ENCODE assay signal across 1 cellular context in the genomic region with DNA sequence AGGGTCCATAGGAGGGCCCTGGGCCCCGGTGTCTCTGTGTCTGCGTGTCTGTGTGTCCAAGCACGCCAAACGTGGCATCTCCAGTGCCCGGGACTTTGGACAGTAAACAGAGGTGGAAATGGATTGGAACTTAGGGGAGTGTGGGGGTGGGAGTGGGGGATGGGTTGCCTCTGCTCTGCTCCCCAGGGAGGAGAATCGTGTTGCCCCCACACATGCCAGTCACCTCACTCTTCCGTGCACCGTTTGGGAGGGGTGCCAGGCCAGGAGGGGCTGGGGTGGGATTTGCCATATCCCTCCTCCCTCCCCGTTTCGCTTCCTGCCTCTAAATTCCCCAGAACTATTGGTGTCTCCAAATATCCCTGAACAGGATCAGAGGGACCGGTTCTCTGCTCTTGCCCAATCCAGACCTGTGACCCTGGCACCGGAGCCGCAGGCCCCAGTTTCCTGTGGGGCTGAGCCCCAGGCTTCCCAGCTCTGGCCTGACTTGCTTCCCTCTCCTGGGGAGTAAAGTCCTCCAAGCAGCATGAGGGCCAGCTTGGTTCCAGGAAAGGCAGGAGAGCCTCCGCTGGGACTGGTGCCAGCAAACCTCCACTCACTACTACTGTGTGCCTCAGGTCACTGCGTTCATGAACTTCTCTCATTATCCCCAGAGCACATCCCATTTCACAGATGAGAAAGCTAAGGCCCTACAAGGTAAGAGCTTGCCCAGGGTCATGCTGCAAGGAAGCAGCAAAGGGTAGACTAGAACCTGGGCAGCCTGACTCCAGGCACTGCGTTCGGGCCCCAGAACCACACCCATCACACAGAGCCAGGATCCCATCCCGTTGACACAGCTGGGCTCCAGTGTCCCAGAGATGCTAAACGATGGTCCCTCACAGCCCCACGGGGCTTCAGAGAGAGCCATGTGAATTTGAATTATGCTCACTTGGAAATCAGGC.
TF ChIP-seq lines count a peak whose summit lies in the region.

A gene with protein sequence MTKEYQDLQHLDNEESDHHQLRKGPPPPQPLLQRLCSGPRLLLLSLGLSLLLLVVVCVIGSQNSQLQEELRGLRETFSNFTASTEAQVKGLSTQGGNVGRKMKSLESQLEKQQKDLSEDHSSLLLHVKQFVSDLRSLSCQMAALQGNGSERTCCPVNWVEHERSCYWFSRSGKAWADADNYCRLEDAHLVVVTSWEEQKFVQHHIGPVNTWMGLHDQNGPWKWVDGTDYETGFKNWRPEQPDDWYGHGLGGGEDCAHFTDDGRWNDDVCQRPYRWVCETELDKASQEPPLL (minus strand): TSS at position 54 of the 938 bp plus-strand sequence. CDS start 807 bp downstream, outside the sequence.

TF ChIP-seq in HepG2, 621 proteins besides CTCF, POLR2A, EP300 and RAD21 (continued from another document and continues in another):
- TF ChIP-seq, protein P1, sequence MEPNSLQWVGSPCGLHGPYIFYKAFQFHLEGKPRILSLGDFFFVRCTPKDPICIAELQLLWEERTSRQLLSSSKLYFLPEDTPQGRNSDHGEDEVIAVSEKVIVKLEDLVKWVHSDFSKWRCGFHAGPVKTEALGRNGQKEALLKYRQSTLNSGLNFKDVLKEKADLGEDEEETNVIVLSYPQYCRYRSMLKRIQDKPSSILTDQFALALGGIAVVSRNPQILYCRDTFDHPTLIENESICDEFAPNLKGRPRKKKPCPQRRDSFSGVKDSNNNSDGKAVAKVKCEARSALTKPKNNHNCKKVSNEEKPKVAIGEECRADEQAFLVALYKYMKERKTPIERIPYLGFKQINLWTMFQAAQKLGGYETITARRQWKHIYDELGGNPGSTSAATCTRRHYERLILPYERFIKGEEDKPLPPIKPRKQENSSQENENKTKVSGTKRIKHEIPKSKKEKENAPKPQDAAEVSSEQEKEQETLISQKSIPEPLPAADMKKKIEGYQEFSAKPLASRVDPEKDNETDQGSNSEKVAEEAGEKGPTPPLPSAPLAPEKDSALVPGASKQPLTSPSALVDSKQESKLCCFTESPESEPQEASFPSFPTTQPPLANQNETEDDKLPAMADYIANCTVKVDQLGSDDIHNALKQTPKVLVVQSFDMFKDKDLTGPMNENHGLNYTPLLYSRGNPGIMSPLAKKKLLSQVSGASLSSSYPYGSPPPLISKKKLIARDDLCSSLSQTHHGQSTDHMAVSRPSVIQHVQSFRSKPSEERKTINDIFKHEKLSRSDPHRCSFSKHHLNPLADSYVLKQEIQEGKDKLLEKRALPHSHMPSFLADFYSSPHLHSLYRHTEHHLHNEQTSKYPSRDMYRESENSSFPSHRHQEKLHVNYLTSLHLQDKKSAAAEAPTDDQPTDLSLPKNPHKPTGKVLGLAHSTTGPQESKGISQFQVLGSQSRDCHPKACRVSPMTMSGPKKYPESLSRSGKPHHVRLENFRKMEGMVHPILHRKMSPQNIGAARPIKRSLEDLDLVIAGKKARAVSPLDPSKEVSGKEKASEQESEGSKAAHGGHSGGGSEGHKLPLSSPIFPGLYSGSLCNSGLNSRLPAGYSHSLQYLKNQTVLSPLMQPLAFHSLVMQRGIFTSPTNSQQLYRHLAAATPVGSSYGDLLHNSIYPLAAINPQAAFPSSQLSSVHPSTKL (CRISPR knock-in tag; IDR thresholded peaks at IDR 0.05), result peak; percentile 83
- TF ChIP-seq FUBP1 (CRISPR knock-in tag; IDR thresholded peaks at IDR 0.05; ENCODE audit: borderline replicate concordance) (no peak), ASH2L (IDR thresholded peaks at IDR 0.05; ENCODE audit: insufficient read length, low read depth, low read length) (peak; percentile 100), SALL1 (CRISPR knock-in tag; IDR thresholded peaks at IDR 0.05) (peak; percentile 84), ZSCAN30 (CRISPR knock-in tag; IDR thresholded peaks at IDR 0.05) (peak; percentile 79; the same call in 1 of the 2 replicates), ZNF3 (CRISPR knock-in tag; IDR thresholded peaks at IDR 0.05) (peak; percentile 88), FOXA1 (IDR thresholded peaks at IDR 0.05) (no peak), FOXA1 (CRISPR knock-in tag; IDR thresholded peaks at IDR 0.05) (peak; percentile 86), WIZ (CRISPR knock-in tag; IDR thresholded peaks at IDR 0.05) (no peak), IRF2 (CRISPR knock-in tag; IDR thresholded peaks at IDR 0.05) (no peak; the same call in none of the 2 replicates), TERF1 (CRISPR knock-in tag; IDR thresholded peaks at IDR 0.05) (no peak), TOPORS (CRISPR knock-in tag; IDR thresholded peaks at IDR 0.05) (no peak), ZFP1 (CRISPR knock-in tag; IDR thresholded peaks at IDR 0.05) (peak; percentile 81; the same call in 1 of the 2 replicates), HOXA9 (CRISPR knock-in tag; IDR thresholded peaks at IDR 0.05; ENCODE audit: borderline replicate concordance) (no peak), ZNF432 (CRISPR knock-in tag; IDR thresholded peaks at IDR 0.05; ENCODE audit: borderline replicate concordance) (no peak), AKNA (CRISPR knock-in tag; IDR thresholded peaks at IDR 0.05; ENCODE audit: borderline replicate concordance) (no peak), NR2F2 (IDR thresholded peaks at IDR 0.05; ENCODE audit: borderline replicate concordance, low read depth) (peak; percentile 77), HOXA3 (CRISPR knock-in tag; IDR thresholded peaks at IDR 0.05) (peak; percentile 73), MTERF4 (CRISPR knock-in tag; IDR thresholded peaks at IDR 0.05) (0 out of 2 replicates have a peak, but pooled peaks have one; percentile 11), TFDP2 (CRISPR knock-in tag; IDR thresholded peaks at IDR 0.05) (peak; percentile 61; the same call in 1 of the 2 replicates), ATF4 (CRISPR knock-in tag; IDR thresholded peaks at IDR 0.05) (no peak), ZNF784 (CRISPR knock-in tag; IDR thresholded peaks at IDR 0.05; ENCODE audit: borderline replicate concordance) (no peak)
- TF ChIP-seq, protein P2, sequence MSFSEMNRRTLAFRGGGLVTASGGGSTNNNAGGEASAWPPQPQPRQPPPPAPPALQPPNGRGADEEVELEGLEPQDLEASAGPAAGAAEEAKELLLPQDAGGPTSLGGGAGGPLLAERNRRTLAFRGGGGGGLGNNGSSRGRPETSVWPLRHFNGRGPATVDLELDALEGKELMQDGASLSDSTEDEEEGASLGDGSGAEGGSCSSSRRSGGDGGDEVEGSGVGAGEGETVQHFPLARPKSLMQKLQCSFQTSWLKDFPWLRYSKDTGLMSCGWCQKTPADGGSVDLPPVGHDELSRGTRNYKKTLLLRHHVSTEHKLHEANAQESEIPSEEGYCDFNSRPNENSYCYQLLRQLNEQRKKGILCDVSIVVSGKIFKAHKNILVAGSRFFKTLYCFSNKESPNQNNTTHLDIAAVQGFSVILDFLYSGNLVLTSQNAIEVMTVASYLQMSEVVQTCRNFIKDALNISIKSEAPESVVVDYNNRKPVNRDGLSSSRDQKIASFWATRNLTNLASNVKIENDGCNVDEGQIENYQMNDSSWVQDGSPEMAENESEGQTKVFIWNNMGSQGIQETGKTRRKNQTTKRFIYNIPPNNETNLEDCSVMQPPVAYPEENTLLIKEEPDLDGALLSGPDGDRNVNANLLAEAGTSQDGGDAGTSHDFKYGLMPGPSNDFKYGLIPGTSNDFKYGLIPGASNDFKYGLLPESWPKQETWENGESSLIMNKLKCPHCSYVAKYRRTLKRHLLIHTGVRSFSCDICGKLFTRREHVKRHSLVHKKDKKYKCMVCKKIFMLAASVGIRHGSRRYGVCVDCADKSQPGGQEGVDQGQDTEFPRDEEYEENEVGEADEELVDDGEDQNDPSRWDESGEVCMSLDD (CRISPR knock-in tag; IDR thresholded peaks at IDR 0.05; ENCODE audit: borderline replicate concordance), result peak; percentile 94
- TF ChIP-seq, protein P3, sequence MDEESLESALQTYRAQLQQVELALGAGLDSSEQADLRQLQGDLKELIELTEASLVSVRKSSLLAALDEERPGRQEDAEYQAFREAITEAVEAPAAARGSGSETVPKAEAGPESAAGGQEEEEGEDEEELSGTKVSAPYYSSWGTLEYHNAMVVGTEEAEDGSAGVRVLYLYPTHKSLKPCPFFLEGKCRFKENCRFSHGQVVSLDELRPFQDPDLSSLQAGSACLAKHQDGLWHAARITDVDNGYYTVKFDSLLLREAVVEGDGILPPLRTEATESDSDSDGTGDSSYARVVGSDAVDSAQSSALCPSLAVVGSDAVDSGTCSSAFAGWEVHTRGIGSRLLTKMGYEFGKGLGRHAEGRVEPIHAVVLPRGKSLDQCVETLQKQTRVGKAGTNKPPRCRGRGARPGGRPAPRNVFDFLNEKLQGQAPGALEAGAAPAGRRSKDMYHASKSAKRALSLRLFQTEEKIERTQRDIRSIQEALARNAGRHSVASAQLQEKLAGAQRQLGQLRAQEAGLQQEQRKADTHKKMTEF (CRISPR knock-in tag; IDR thresholded peaks at IDR 0.05), result peak; percentile 95
